ENCODE assay signal across 18 cellular contexts in genomic region chr1:158126425-158126824, GRCh38.
DNase-seq lines count a peak whose midpoint lies in the region; ATAC-seq and TF ChIP-seq lines count a peak whose summit lies in the region.
"Had no signal": no experiment of that assay in that cellular context is flagged by ENCODE, and none has a peak within 500 bp of the region (broad histone marks: within the 10 kb centered on the region; RNA-seq: fewer than 3 reads in every experiment).

No MANE protein-coding gene starts in this region.

- no peaks in the 10 kb centered on the region for H3K36me3 Mint-ChIP-seq in activated naive CD8-positive, alpha-beta T cell treated with anti-CD3 and anti-CD28 coated beads, Interleukin-2, amount 50 U/mL, for 24 hours (ENCODE audit: low read depth)

- no peak for TF ChIP-seq CTCF in foreskin fibroblast (IDR thresholded peaks at IDR 0.05; ENCODE audit: low read depth, low read length)

- H3K27ac Mint-ChIP-seq in activated naive CD8-positive, alpha-beta T cell treated with anti-CD3 and anti-CD28 coated beads, Interleukin-2, amount 50 U/mL, for 24 hours, result no peak overlapping the region
- H3K27ac Mint-ChIP-seq: T-helper 1 cell treated with Interleukin-12 subunit alpha and Interleukin-12 subunit beta and Interleukin-4 antibody, amounts not matched to agents 30 μg/mL and 1 μg/mL, for 36 hours had no signal

- no peak overlapping the region for H3K4me3 ChIP-seq in foreskin fibroblast (ENCODE audit: low read depth in 1 of 2, low read length in 2 of 2)
- H3K4me3 ChIP-seq: testis had no signal

- no peak overlapping the region for H3K4me3 Mint-ChIP-seq in activated naive CD8-positive, alpha-beta T cell treated with anti-CD3 and anti-CD28 coated beads, Interleukin-2, amount 50 U/mL, for 24 hours
- H3K4me3 Mint-ChIP-seq: T-helper 1 cell treated with Interleukin-12 subunit alpha and Interleukin-12 subunit beta and Interleukin-4 antibody, amounts not matched to agents 30 μg/mL and 1 μg/mL, for 36 hours had no signal

- no peaks in the 10 kb centered on the region for H3K9me3 Mint-ChIP-seq in activated naive CD8-positive, alpha-beta T cell treated with anti-CD3 and anti-CD28 coated beads, Interleukin-2, amount 50 U/mL, for 24 hours
- H3K9me3 Mint-ChIP-seq: T-helper 1 cell treated with Interleukin-12 subunit alpha and Interleukin-12 subunit beta and Interleukin-4 antibody, amounts not matched to agents 30 μg/mL and 1 μg/mL, for 36 hours had no signal

- no peak for DNase-seq in activated naive CD8-positive, alpha-beta T cell treated with anti-CD3 and anti-CD28 coated beads, Interleukin-2, amount 50 U/mL, for 24 hours
- DNase-seq in foreskin fibroblast (no peak), NCI-H510A treated with DMSO at 0.1 percent for 48 hours (lab: John Stamatoyannopoulos, UW) (no peak)
- DNase-seq in activated CD4-positive, alpha-beta T cell treated with anti-CD3 and anti-CD28 coated beads for 1 hour, result no peak
- DNase-seq: activated CD4-positive, CD25-positive, alpha-beta regulatory T cell treated with anti-CD3 and anti-CD28 coated beads, Interleukin-2, amount 50 U/mL, for 72 hours; amygdala; GF-D8; glutamatergic neuron; kidney glomerular epithelial cell; NCI-H2171 treated with DMSO at 0.1 percent for 48 hours; NK-92 treated with Interleukin-12 subunit alpha and Interleukin-12 subunit beta, amount 100 ng/mL, for 24 hours; Right ventricle myocardium superior; testis had no signal

- ATAC-seq in GM18511 (IDR thresholded peaks at IDR 0.05; ENCODE audit: unreplicated experiment), result peak; percentile 63
- peak; percentile 63 for ATAC-seq in GM19397 (IDR thresholded peaks at IDR 0.05; ENCODE audit: unreplicated experiment)
- peak; percentile 51 for ATAC-seq in HG03097 (IDR thresholded peaks at IDR 0.05; ENCODE audit: low FRiP score, unreplicated experiment)
- ATAC-seq in activated naive CD8-positive, alpha-beta T cell treated with anti-CD3 and anti-CD28 coated beads, Interleukin-2, amount 50 U/mL, for 24 hours, result peak; percentile 16
- ATAC-seq in HG03378 (IDR thresholded peaks at IDR 0.05; ENCODE audit: unreplicated experiment), result no peak

- peaks cover 2% of the 10 kb centered on the region for H3K4me1 Mint-ChIP-seq in activated naive CD8-positive, alpha-beta T cell treated with anti-CD3 and anti-CD28 coated beads, Interleukin-2, amount 50 U/mL, for 24 hours

- H3K27me3 Mint-ChIP-seq in activated naive CD8-positive, alpha-beta T cell treated with anti-CD3 and anti-CD28 coated beads, Interleukin-2, amount 50 U/mL, for 24 hours, result peaks cover 22% of the 10 kb centered on the region
